11 cellular contexts compared by ENCODE assay signal in the genomic region with DNA sequence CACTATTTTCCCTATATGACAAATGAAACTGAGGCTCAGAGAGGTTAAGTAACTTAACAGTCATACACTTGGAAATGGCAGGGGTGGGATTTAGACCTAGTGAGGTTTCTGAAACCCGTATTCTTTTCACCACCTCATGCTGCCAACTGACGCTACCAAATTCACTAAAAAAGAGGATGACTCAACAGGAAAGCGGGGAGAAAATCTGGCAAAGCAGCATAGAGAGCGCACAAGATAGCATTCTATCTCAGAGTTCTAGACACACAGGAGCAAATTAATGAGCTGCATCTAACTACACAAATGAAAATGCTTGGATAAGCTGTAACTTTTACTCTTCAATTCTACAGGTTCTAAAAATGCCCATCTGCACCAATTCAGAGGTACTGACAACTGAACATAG.
DNase-seq lines count a peak whose midpoint lies in the region; ATAC-seq, FAIRE-seq and TF ChIP-seq lines count a peak whose summit lies in the region.
"Had no signal": no experiment of that assay in that cellular context is flagged by ENCODE, and none has a peak within 500 bp of the region (broad histone marks: within the 10 kb centered on the region; RNA-seq: fewer than 3 reads in every experiment).

No MANE protein-coding gene starts in this region.

- H3K27me3 ChIP-seq in heart right ventricle (no peaks in the 10 kb centered on the region), pancreas (no peaks in the 10 kb centered on the region)

- intact Hi-C loops in heart right ventricle (cut with DNase I) (loop anchor here in 1 of 10 donors (2.0 kb wide), 1 partner anchor 29 kb away; no protein-coding TSS in a partner anchor), cardiac septum (cut with DNase I) (loop anchor here (5.0 kb wide), 1 partner anchor 55 kb away; no protein-coding TSS in a partner anchor), pancreas (cut with DNase I) (loop anchor here in 1 of 3 donors (10.0 kb wide), 1 partner anchor 137 kb away; no protein-coding TSS in a partner anchor)

- H3K9me3 ChIP-seq in heart right ventricle, result no peaks in the 10 kb centered on the region
- H3K9me3 ChIP-seq in pancreas, result no peaks in the 10 kb centered on the region

- TF ChIP-seq CTCF in heart right ventricle (IDR thresholded peaks at IDR 0.05), result no peak
- no peak for TF ChIP-seq CTCF in pancreas (IDR thresholded peaks at IDR 0.05)

- WGBS in heart right ventricle, 2 donors, result 18 to 27% methylated on average over 4 of the region's 4 CpGs
- WGBS in pancreas, 2 donors, result 85 to 86% methylated on average over 4 of the region's 4 CpGs

- H3K36me3 ChIP-seq in heart right ventricle (peaks cover 0 to 6% (median 0%) of the 10 kb centered on the region in 9 donors), pancreas (no peaks in the 10 kb centered on the region)

- H3K4me3 ChIP-seq in heart right ventricle (peak overlapping the region in 8 of 10 donors; percentile 33 to 55 (median 50)), pancreas (no peak overlapping the region)

- H3K27ac ChIP-seq in heart right ventricle (peak overlapping the region in 9 of 10 donors; percentile 67 to 91 (median 87)), pancreas (no peak overlapping the region)

- FAIRE-seq in pancreas (lab: Jason Lieb, UNC), result no peak

- H3K4me1 ChIP-seq in heart right ventricle, result peaks cover 8 to 92% (median 42%) of the 10 kb centered on the region in 9 donors
- H3K4me1 ChIP-seq in pancreas, result peaks cover 7 to 10% (median 8%) of the 10 kb centered on the region in 3 donors

- ATAC-seq in heart right ventricle (peak in 2 of 8 donors; percentile 44 to 49), pancreas (no peak), HG02973 (IDR thresholded peaks at IDR 0.05; ENCODE audit: unreplicated experiment) (no peak), HG03460 (IDR thresholded peaks at IDR 0.05; ENCODE audit: unreplicated experiment) (no peak)
- ATAC-seq: HCT116; stimulated activated effector memory CD8-positive, alpha-beta T cell treated with anti-CD3 and anti-CD28 coated beads, Interleukin-12 subunit alpha, Interleukin-12 subunit beta, amount 100 ng/mL, for 72 hours had no signal

- no peak for DNase-seq in heart right ventricle
- DNase-seq in cardiac septum (ENCODE audit: low spot score), result no peak
- peak; percentile 67 for DNase-seq in dermis blood vessel endothelial cell
- peak; percentile 39 for DNase-seq in middle frontal gyrus (ENCODE audit: extremely low spot score, low spot score)
- DNase-seq in pancreas, result no peak
- no peak for DNase-seq in NK-92 treated with Interleukin-12 subunit alpha and Interleukin-12 subunit beta, amount 100 ng/mL, for 24 hours (lab: John Stamatoyannopoulos, UW)
- DNase-seq: NCI-H82 had no signal

Comparison
In these comparisons a context has a peak if more than half of its experiments do, and no peak if none do; other contexts are left out.
1. DNase-seq: peak in dermis blood vessel endothelial cell (single experiment) and middle frontal gyrus (single experiment); none in heart right ventricle (0 of 2), cardiac septum (single experiment), pancreas (0 of 6) and NK-92 treated with Interleukin-12 subunit alpha and Interleukin-12 subunit beta, amount 100 ng/mL, for 24 hours (single experiment).
2. H3K27ac ChIP-seq: peak in heart right ventricle (9 of 10); none in pancreas (0 of 4).
3. H3K4me3 ChIP-seq: peak in heart right ventricle (8 of 10); none in pancreas (0 of 4).